14 cellular contexts compared by ENCODE assay signal in genomic region chr10:110423650-110424049, GRCh38.
DNase-seq lines count a peak whose midpoint lies in the region; ATAC-seq and TF ChIP-seq lines count a peak whose summit lies in the region.
"Had no signal": no experiment of that assay in that cellular context is flagged by ENCODE, and none has a peak within 500 bp of the region (broad histone marks: within the 10 kb centered on the region; RNA-seq: fewer than 3 reads in every experiment).

No MANE protein-coding gene starts in this region.

- H3K27me3 Mint-ChIP-seq in activated naive CD8-positive, alpha-beta T cell, result peaks cover 1% of the 10 kb centered on the region
- peaks cover 12% of the 10 kb centered on the region for H3K27me3 Mint-ChIP-seq in activated naive CD8-positive, alpha-beta T cell treated with anti-CD3 and anti-CD28 coated beads for 36 hours
- H3K27me3 Mint-ChIP-seq in dendritic cell treated with granulocyte-macrophage colony-stimulating factor and Interleukin-4, amounts not matched to agents 40 ng/mL and 50 ng/mL, for 4 days, result no peaks in the 10 kb centered on the region
- H3K27me3 Mint-ChIP-seq in osteocyte (ENCODE audit: unreplicated experiment), result no peaks in the 10 kb centered on the region
- H3K27me3 Mint-ChIP-seq in CD8-positive, alpha-beta T cell (ENCODE audit: low read depth), result peaks cover 4% of the 10 kb centered on the region

- intact Hi-C loops in dendritic cell treated with granulocyte-macrophage colony-stimulating factor and Interleukin-4, amounts not matched to agents 40 ng/mL and 50 ng/mL, for 4 days (cut with micrococcal nuclease), result loop anchor here (5.0 to 10.0 kb wide), 2 partner anchors 79 to 111 kb away; no protein-coding TSS in a partner anchor
- intact Hi-C loops in CD8-positive, alpha-beta T cell (cut with DNase I, micrococcal nuclease), result no loop called here

- H3K27ac Mint-ChIP-seq in activated naive CD8-positive, alpha-beta T cell, result peak overlapping the region; percentile 22
- no peak overlapping the region for H3K27ac Mint-ChIP-seq in activated naive CD8-positive, alpha-beta T cell treated with anti-CD3 and anti-CD28 coated beads for 36 hours
- H3K27ac Mint-ChIP-seq in dendritic cell treated with granulocyte-macrophage colony-stimulating factor and Interleukin-4, amounts not matched to agents 40 ng/mL and 50 ng/mL, for 4 days, result peak overlapping the region; percentile 60
- peak overlapping the region; percentile 14 for H3K27ac Mint-ChIP-seq in osteocyte (ENCODE audit: unreplicated experiment)
- H3K27ac Mint-ChIP-seq in CD8-positive, alpha-beta T cell, result no peak overlapping the region

- POLR2A ChIA-PET in CD8-positive, alpha-beta T cell (lab: Charles Lee), result no interaction called here

- H3K36me3 Mint-ChIP-seq in activated naive CD8-positive, alpha-beta T cell, result no peaks in the 10 kb centered on the region
- no peaks in the 10 kb centered on the region for H3K36me3 Mint-ChIP-seq in activated naive CD8-positive, alpha-beta T cell treated with anti-CD3 and anti-CD28 coated beads for 36 hours
- H3K36me3 Mint-ChIP-seq in dendritic cell treated with granulocyte-macrophage colony-stimulating factor and Interleukin-4, amounts not matched to agents 40 ng/mL and 50 ng/mL, for 4 days (ENCODE audit: low read depth), result no peaks in the 10 kb centered on the region
- H3K36me3 Mint-ChIP-seq in osteocyte (ENCODE audit: unreplicated experiment), result no peaks in the 10 kb centered on the region
- H3K36me3 Mint-ChIP-seq in CD8-positive, alpha-beta T cell, result no peaks in the 10 kb centered on the region

- peaks cover 4% of the 10 kb centered on the region for H3K4me1 ChIP-seq in CD8-positive, alpha-beta T cell (ENCODE audit: insufficient read depth, low read length)

- no peak for ATAC-seq in CD8-positive, alpha-beta T cell
- no peak for ATAC-seq in HG03135 (IDR thresholded peaks at IDR 0.05; ENCODE audit: unreplicated experiment)

- no peak overlapping the region for H3K4me3 Mint-ChIP-seq in activated naive CD8-positive, alpha-beta T cell
- no peak overlapping the region for H3K4me3 Mint-ChIP-seq in activated naive CD8-positive, alpha-beta T cell treated with anti-CD3 and anti-CD28 coated beads for 36 hours
- H3K4me3 Mint-ChIP-seq in dendritic cell treated with granulocyte-macrophage colony-stimulating factor and Interleukin-4, amounts not matched to agents 40 ng/mL and 50 ng/mL, for 4 days, result no peak overlapping the region
- no peak overlapping the region for H3K4me3 Mint-ChIP-seq in osteocyte (ENCODE audit: unreplicated experiment)
- no peak overlapping the region for H3K4me3 Mint-ChIP-seq in CD8-positive, alpha-beta T cell

- no peaks in the 10 kb centered on the region for H3K36me3 ChIP-seq in CD8-positive, alpha-beta T cell (ENCODE audit: insufficient read depth, low read length)

- no peak overlapping the region for H3K4me3 ChIP-seq in CD8-positive, alpha-beta T cell (ENCODE audit: low read depth, low read length)
- H3K4me3 ChIP-seq: PC-9 had no signal

- H3K27me3 ChIP-seq in CD8-positive, alpha-beta T cell (ENCODE audit: insufficient read depth, low read length), result no peaks in the 10 kb centered on the region

- no peaks in the 10 kb centered on the region for H3K9me3 Mint-ChIP-seq in activated naive CD8-positive, alpha-beta T cell (ENCODE audit: low read depth)
- H3K9me3 Mint-ChIP-seq in activated naive CD8-positive, alpha-beta T cell treated with anti-CD3 and anti-CD28 coated beads for 36 hours, result no peaks in the 10 kb centered on the region
- no peaks in the 10 kb centered on the region for H3K9me3 Mint-ChIP-seq in dendritic cell treated with granulocyte-macrophage colony-stimulating factor and Interleukin-4, amounts not matched to agents 40 ng/mL and 50 ng/mL, for 4 days
- no peaks in the 10 kb centered on the region for H3K9me3 Mint-ChIP-seq in osteocyte (ENCODE audit: unreplicated experiment)
- no peaks in the 10 kb centered on the region for H3K9me3 Mint-ChIP-seq in CD8-positive, alpha-beta T cell

- TF ChIP-seq CTCF in osteocyte (IDR thresholded peaks at IDR 0.05), result no peak
- TF ChIP-seq CTCF in CD8-positive, alpha-beta T cell (IDR thresholded peaks at IDR 0.05), result no peak

- CTCF ChIA-PET in CD8-positive, alpha-beta T cell (lab: Charles Lee), result no interaction called here

- H3K9me3 ChIP-seq in CD8-positive, alpha-beta T cell (ENCODE audit: low read length), result no peaks in the 10 kb centered on the region

- H3K27ac ChIP-seq in CD8-positive, alpha-beta T cell (ENCODE audit: low read depth, low read length), result no peak overlapping the region
- H3K27ac ChIP-seq: PC-9 had no signal

- H3K4me1 Mint-ChIP-seq in activated naive CD8-positive, alpha-beta T cell (ENCODE audit: low read depth), result peaks cover 29% of the 10 kb centered on the region
- peaks cover 28% of the 10 kb centered on the region for H3K4me1 Mint-ChIP-seq in activated naive CD8-positive, alpha-beta T cell treated with anti-CD3 and anti-CD28 coated beads for 36 hours
- peaks cover 90% of the 10 kb centered on the region for H3K4me1 Mint-ChIP-seq in dendritic cell treated with granulocyte-macrophage colony-stimulating factor and Interleukin-4, amounts not matched to agents 40 ng/mL and 50 ng/mL, for 4 days (ENCODE audit: low read depth)
- peaks cover 51% of the 10 kb centered on the region for H3K4me1 Mint-ChIP-seq in osteocyte (ENCODE audit: unreplicated experiment)
- H3K4me1 Mint-ChIP-seq in CD8-positive, alpha-beta T cell (ENCODE audit: low read depth), result peaks cover 12% of the 10 kb centered on the region

- DNase-seq in activated naive CD8-positive, alpha-beta T cell treated with anti-CD3 and anti-CD28 coated beads for 36 hours, result no peak
- DNase-seq in NOMO-1 (lab: John Stamatoyannopoulos, UW; ENCODE audit: unreplicated experiment in 2 of 2) (peak; percentile 34 to 45), osteocyte (ENCODE audit: extremely low spot score, unreplicated experiment) (no peak), SW480 (ENCODE audit: low spot score) (no peak)
- no peak for DNase-seq in CD8-positive, alpha-beta T cell
- DNase-seq: activated CD4-positive, CD25-positive, alpha-beta regulatory T cell treated with anti-CD3 and anti-CD28 coated beads, Interleukin-2, amount 50 U/mL, for 72 hours; activated effector memory CD4-positive, alpha-beta T cell treated with Interleukin-2 at 50 U/mL for 16 hours; Karpas-422; kidney; NCI-H526; PC-9 had no signal

Comparison
In these comparisons a context has a peak if more than half of its experiments do, and no peak if none do; other contexts are left out.
1. H3K27ac Mint-ChIP-seq: peak in activated naive CD8-positive, alpha-beta T cell (single experiment), dendritic cell treated with granulocyte-macrophage colony-stimulating factor and Interleukin-4, amounts not matched to agents 40 ng/mL and 50 ng/mL, for 4 days (single experiment) and osteocyte (single experiment); none in activated naive CD8-positive, alpha-beta T cell treated with anti-CD3 and anti-CD28 coated beads for 36 hours (single experiment) and CD8-positive, alpha-beta T cell (single experiment).
2. DNase-seq: peak in NOMO-1 (2 of 2); none in activated naive CD8-positive, alpha-beta T cell treated with anti-CD3 and anti-CD28 coated beads for 36 hours (single experiment), osteocyte (single experiment), CD8-positive, alpha-beta T cell (0 of 7) and SW480 (single experiment).